9 cellular contexts compared by ENCODE assay signal in the genomic region with DNA sequence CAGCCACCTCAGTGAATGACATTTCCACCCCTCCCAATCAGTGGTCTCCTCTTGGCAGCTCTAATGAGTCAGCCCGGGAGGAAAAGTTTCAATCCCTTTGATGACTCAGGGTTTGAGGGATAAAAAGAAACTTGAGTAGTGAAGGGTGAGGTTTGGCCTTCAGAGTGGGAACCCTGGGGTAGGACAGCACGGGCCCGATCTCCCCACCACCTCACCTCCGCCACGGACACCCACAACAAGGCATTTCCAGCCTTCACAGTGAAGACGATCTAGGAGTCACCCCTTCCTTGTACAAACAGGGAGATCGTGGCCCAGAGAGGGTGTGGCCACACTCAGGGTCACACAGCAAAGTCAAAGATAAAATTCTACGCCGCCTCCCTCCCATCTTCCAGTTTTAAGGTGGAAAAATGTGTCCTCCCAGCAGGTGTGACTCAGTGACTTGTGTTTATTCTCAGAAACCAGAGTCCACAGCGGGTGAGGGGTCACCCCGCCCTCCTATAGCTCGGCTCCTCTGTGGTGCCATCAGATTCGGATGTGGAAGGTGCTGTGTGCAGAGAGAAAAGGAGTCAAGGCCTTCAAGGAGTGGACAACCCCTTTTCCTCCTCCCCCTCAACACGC. TPM values are rescaled to one million over a fixed set of nuclear protein-coding genes. Genes with fewer than 3 reads are reported as not detected.
DNase-seq lines count a peak whose midpoint lies in the region; ATAC-seq and TF ChIP-seq lines count a peak whose summit lies in the region.
"Had no signal": no experiment of that assay in that cellular context is flagged by ENCODE, and none has a peak within 500 bp of the region (broad histone marks: within the 10 kb centered on the region; RNA-seq: fewer than 3 reads in every experiment).

No MANE protein-coding gene starts in this region.

- no peak overlapping the region for H3K27ac Mint-ChIP-seq in activated B cell treated with CpG ODN at 0.5 μM for 24 hours
- no peak overlapping the region for H3K27ac Mint-ChIP-seq in naive thymus-derived CD8-positive, alpha-beta T cell

- ATAC-seq in activated B cell treated with CpG ODN at 0.5 μM for 24 hours (ENCODE audit: low read depth) (peak; percentile 15), HG02642 (IDR thresholded peaks at IDR 0.05; ENCODE audit: poor library complexity, unreplicated experiment) (no peak)
- ATAC-seq in stimulated activated naive CD8-positive, alpha-beta T cell treated with anti-CD3 and anti-CD28 coated beads, Interleukin-15, Interleukin-2, amounts not matched to agents 100 U/mL and 50 U/mL, for 24 hours = peak; percentile 90
- ATAC-seq in naive thymus-derived CD8-positive, alpha-beta T cell = no peak

- POLR2A ChIA-PET in activated B cell treated with CpG ODN at 0.5 μM for 24 hours (lab: Charles Lee) = interaction anchor here (0.6 to 10.3 kb wide), 5 partner anchors 12 to 200 kb away, joined by 3 to 154 read pairs (median 5); a partner anchor contains a TSS
- POLR2A ChIA-PET in naive thymus-derived CD8-positive, alpha-beta T cell (lab: Charles Lee) = no interaction called here

- no peak overlapping the region for H3K4me3 Mint-ChIP-seq in activated B cell treated with CpG ODN at 0.5 μM for 24 hours
- H3K4me3 Mint-ChIP-seq in naive thymus-derived CD8-positive, alpha-beta T cell = no peak overlapping the region

- H3K27me3 Mint-ChIP-seq in activated B cell treated with CpG ODN at 0.5 μM for 24 hours = no peaks in the 10 kb centered on the region
- H3K27me3 Mint-ChIP-seq in naive thymus-derived CD8-positive, alpha-beta T cell = no peaks in the 10 kb centered on the region

- peaks cover 26% of the 10 kb centered on the region for H3K36me3 Mint-ChIP-seq in activated B cell treated with CpG ODN at 0.5 μM for 24 hours (ENCODE audit: low read depth)
- H3K36me3 Mint-ChIP-seq in naive thymus-derived CD8-positive, alpha-beta T cell = peaks cover 0 to 19% (median 11%) of the 10 kb centered on the region in 3 donors

- no peak for TF ChIP-seq CTCF in activated B cell treated with CpG ODN at 0.5 μM for 24 hours (IDR thresholded peaks at IDR 0.05)
- no peak for TF ChIP-seq CTCF in GM20000 (IDR thresholded peaks at IDR 0.05; ENCODE audit: extremely low read depth, missing control alignments)

- CTCF ChIA-PET in activated B cell treated with CpG ODN at 0.5 μM for 24 hours (lab: Charles Lee) = no interaction called here

- intact Hi-C loops in activated B cell treated with CpG ODN at 0.5 μM for 24 hours (cut with micrococcal nuclease) = loop anchor here (2.0 kb wide), 1 partner anchor 20 kb away; no protein-coding TSS in a partner anchor

- DNase-seq in activated T-cell treated with anti-CD3 and anti-CD28 coated beads for 48 hours (ENCODE audit: low read depth) (peak; percentile 57), activated T-cell treated with anti-CD3 and anti-CD28 coated beads for 4 hours (no peak), activated B cell treated with CpG ODN at 0.5 μM for 24 hours (no peak), fibroblast of the conjunctiva (ENCODE audit: low read depth) (peak; percentile 22), GM20000 (ENCODE audit: low spot score) (no peak)
- peak; percentile 78 for DNase-seq in stimulated activated naive CD8-positive, alpha-beta T cell treated with anti-CD3 and anti-CD28 coated beads, Interleukin-15, Interleukin-2, amounts not matched to agents 100 U/mL and 50 U/mL, for 24 hours
- DNase-seq in naive thymus-derived CD8-positive, alpha-beta T cell = no peak
- DNase-seq: NCI-H1436 treated with DMSO at 0.1 percent for 48 hours had no signal

- no peaks in the 10 kb centered on the region for H3K9me3 Mint-ChIP-seq in activated B cell treated with CpG ODN at 0.5 μM for 24 hours
- no peaks in the 10 kb centered on the region for H3K9me3 Mint-ChIP-seq in naive thymus-derived CD8-positive, alpha-beta T cell

- H3K4me1 Mint-ChIP-seq in activated B cell treated with CpG ODN at 0.5 μM for 24 hours = peaks cover 10% of the 10 kb centered on the region
- H3K4me1 Mint-ChIP-seq in naive thymus-derived CD8-positive, alpha-beta T cell = peaks cover 3 to 14% (median 7%) of the 10 kb centered on the region in 4 donors

RNA-seq across cellular contexts. Expression of a gene that starts 12.3 kb away (rescaled TPM):
- not detected in 2 replicates for total RNA-seq in activated B cell treated with CpG ODN at 0.5 μM for 24 hours
- not detected for total RNA-seq in naive thymus-derived CD8-positive, alpha-beta T cell
- not detected for polyA plus RNA-seq in naive thymus-derived CD8-positive, alpha-beta T cell

RNA-seq across cellular contexts. Expression of a gene that starts 17.6 kb away (rescaled TPM):
- 172 and 191 TPM in 2 replicates for total RNA-seq in activated B cell treated with CpG ODN at 0.5 μM for 24 hours
- 10 to 100 TPM; 20.5 to 25.2 TPM for total RNA-seq in naive thymus-derived CD8-positive, alpha-beta T cell
- 1 to 10 TPM; 6.5 to 9.8 (median 6.7) TPM for polyA plus RNA-seq in naive thymus-derived CD8-positive, alpha-beta T cell

RNA-seq across cellular contexts. Expression of a gene that starts 24.2 kb away (rescaled TPM):
- 52.2 and 53.5 TPM in 2 replicates for total RNA-seq in activated B cell treated with CpG ODN at 0.5 μM for 24 hours
- 10 to 100 TPM; 70.3 to 74.3 TPM for total RNA-seq in naive thymus-derived CD8-positive, alpha-beta T cell
- 100 to 1,000 TPM; 150 to 205 (median 183) TPM for polyA plus RNA-seq in naive thymus-derived CD8-positive, alpha-beta T cell

RNA-seq across cellular contexts. Expression of a gene that starts 36.7 kb away (rescaled TPM):
- 82.6 and 87.5 TPM in 2 replicates for total RNA-seq in activated B cell treated with CpG ODN at 0.5 μM for 24 hours
- total RNA-seq in naive thymus-derived CD8-positive, alpha-beta T cell = 100 to 1,000 TPM; 151 to 154 TPM
- 100 to 1,000 TPM; 195 to 288 (median 241) TPM for polyA plus RNA-seq in naive thymus-derived CD8-positive, alpha-beta T cell

RNA-seq across cellular contexts. Expression of a gene that starts 49.4 kb away (rescaled TPM):
- total RNA-seq in activated B cell treated with CpG ODN at 0.5 μM for 24 hours = 157 and 171 TPM in 2 replicates
- total RNA-seq in naive thymus-derived CD8-positive, alpha-beta T cell = 10 to 100 TPM; 66.5 to 88.3 TPM
- polyA plus RNA-seq in naive thymus-derived CD8-positive, alpha-beta T cell = 10 to 100 TPM; 65.6 to 69.8 (median 66.1) TPM

Comparison
In these comparisons a context has a peak if more than half of its experiments do, and no peak if none do; other contexts are left out.
1. DNase-seq: peak in activated T-cell treated with anti-CD3 and anti-CD28 coated beads for 48 hours (single experiment), fibroblast of the conjunctiva (single experiment) and stimulated activated naive CD8-positive, alpha-beta T cell treated with anti-CD3 and anti-CD28 coated beads, Interleukin-15, Interleukin-2, amounts not matched to agents 100 U/mL and 50 U/mL, for 24 hours (single experiment); none in activated T-cell treated with anti-CD3 and anti-CD28 coated beads for 4 hours (single experiment), activated B cell treated with CpG ODN at 0.5 μM for 24 hours (single experiment), GM20000 (single experiment) and naive thymus-derived CD8-positive, alpha-beta T cell (0 of 10).
2. ATAC-seq: peak in activated B cell treated with CpG ODN at 0.5 μM for 24 hours (single experiment) and stimulated activated naive CD8-positive, alpha-beta T cell treated with anti-CD3 and anti-CD28 coated beads, Interleukin-15, Interleukin-2, amounts not matched to agents 100 U/mL and 50 U/mL, for 24 hours (single experiment); none in HG02642 (single experiment) and naive thymus-derived CD8-positive, alpha-beta T cell (0 of 2).